3 cellular contexts compared by ENCODE assay signal in genomic region chr18:48504819-48505218, GRCh38.
A peak's percentile ranks its signal among the peaks of the same experiment; 100 is the strongest.
TF ChIP-seq lines count a peak whose summit lies in the region.

No MANE protein-coding gene starts in this region.

TF ChIP-seq in A549, 52 proteins besides CTCF, POLR2A, EP300 and RAD21:
- TF ChIP-seq CEBPB (IDR thresholded peaks at IDR 0.05): peak; percentile 45 to 47; a peak in 3 of 4 replicates
- TF ChIP-seq KDM5A (IDR thresholded peaks at IDR 0.05): no peak
- no peak for TF ChIP-seq GATA3 (IDR thresholded peaks at IDR 0.05; ENCODE audit: borderline replicate concordance)

TF ChIP-seq in Ishikawa, 13 proteins besides CTCF, POLR2A, EP300 and RAD21:
- TF ChIP-seq CEBPB (IDR thresholded peaks at IDR 0.05): 0 out of 2 replicates have a peak, but pooled peaks have one; percentile 6
- no peak for TF ChIP-seq REST (IDR thresholded peaks at IDR 0.05; ENCODE audit: low read depth)
TF ChIP-seq in Ishikawa: peak in this region for 1.

TF ChIP-seq in H1, 55 proteins besides CTCF, POLR2A, EP300 and RAD21:
- peak; percentile 86; the same call in 1 of the 2 replicates for TF ChIP-seq CEBPB (IDR thresholded peaks at IDR 0.05; ENCODE audit: low read depth, low read length)
- TF ChIP-seq CBX5 (IDR thresholded peaks at IDR 0.05; ENCODE audit: low read depth, low read length): no peak
TF ChIP-seq in H1: peak in this region for 1.
